18 cellular contexts compared by ENCODE assay signal in the genomic region with DNA sequence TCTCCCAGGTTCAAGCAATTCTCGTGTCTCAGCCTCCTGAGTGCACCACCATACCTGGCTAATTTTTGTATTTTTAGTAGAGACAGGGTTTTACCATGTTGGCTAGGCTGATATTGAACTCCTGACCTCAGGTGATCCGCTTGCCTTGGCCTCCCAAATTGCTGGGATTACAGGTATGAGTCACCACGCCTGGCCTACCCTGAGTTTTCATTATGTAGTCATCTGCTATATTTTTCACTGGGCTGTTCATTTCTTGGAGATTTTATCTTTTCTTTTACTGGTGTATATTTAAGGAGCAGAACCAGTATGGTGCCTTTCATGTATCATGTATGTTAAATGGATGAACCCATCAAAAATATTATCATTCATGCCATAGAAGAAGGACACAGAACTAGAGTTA.
DNase-seq lines count a peak whose midpoint lies in the region; TF ChIP-seq lines count a peak whose summit lies in the region.
"Had no signal": no experiment of that assay in that cellular context is flagged by ENCODE, and none has a peak within 500 bp of the region (broad histone marks: within the 10 kb centered on the region; RNA-seq: fewer than 3 reads in every experiment).

No MANE protein-coding gene starts in this region.

- no peak for TF ChIP-seq CTCF in HFFc6 (IDR thresholded peaks at IDR 0.05)

- peaks cover 60% of the 10 kb centered on the region for H3K4me1 Mint-ChIP-seq in HFFc6 (ENCODE audit: low read depth)
- H3K4me1 Mint-ChIP-seq: CD8-positive, alpha-beta memory T cell; GM23338 had no signal

- H3K18ac ChIP-seq in trophoblast cell (ENCODE audit: low read length): no peak overlapping the region

- H2AK5ac ChIP-seq in trophoblast cell (ENCODE audit: low read length): no peak overlapping the region

- H3K4me3 ChIP-seq in trophoblast cell (ENCODE audit: low read depth, low read length): no peak overlapping the region
- H3K4me3 ChIP-seq: BLaER1, GM12878, GM23338 had no signal

- peak; percentile 57 for DNase-seq in NCI-H82 (lab: John Stamatoyannopoulos, UW)
- DNase-seq in NCI-H82 treated with DMSO at 0.1 percent for 48 hours (lab: John Stamatoyannopoulos, UW; ENCODE audit: unreplicated experiment): no peak
- peak; percentile 8 for DNase-seq in LHCN-M2 (ENCODE audit: low read depth)
- no peak for DNase-seq in epithelial cell of prostate (ENCODE audit: low read depth, low spot score)
- DNase-seq in trophoblast cell: peak; percentile 44 to 76
- DNase-seq in HFFc6: no peak
- DNase-seq in posterior cingulate gyrus: no peak
- no peak for DNase-seq in GM03348 (ENCODE audit: low spot score)
- DNase-seq: AML-193; Caco-2; CD8-positive, alpha-beta memory T cell; DND-41; H7 had no signal

- peaks cover 6 to 20% of the 10 kb centered on the region in 2 experiments for H3K4me1 ChIP-seq in trophoblast cell (ENCODE audit: control insufficient read depth in 1 of 2, insufficient read depth in 2 of 2, low read length in 2 of 2)
- H3K4me1 ChIP-seq: BLaER1 had no signal

- no peak overlapping the region for H4K8ac ChIP-seq in trophoblast cell (ENCODE audit: low read depth, low read length)

- no peaks in the 10 kb centered on the region for H3K79me2 ChIP-seq in trophoblast cell (ENCODE audit: control insufficient read depth, insufficient read depth, low read length, poor library complexity)

- no peaks in the 10 kb centered on the region for H3K36me3 ChIP-seq in trophoblast cell (ENCODE audit: control insufficient read depth in 1 of 2, insufficient read depth in 2 of 2, low read length in 2 of 2)
- H3K36me3 ChIP-seq: BLaER1 had no signal

- H3K36me3 Mint-ChIP-seq in HFFc6 (ENCODE audit: low read depth): no peaks in the 10 kb centered on the region; the same call in 1 of the 2 replicates
- H3K36me3 Mint-ChIP-seq: CD8-positive, alpha-beta memory T cell had no signal

- no peaks in the 10 kb centered on the region for H3K27me3 ChIP-seq in trophoblast cell (ENCODE audit: insufficient read depth, low read length)
- H3K27me3 ChIP-seq: BLaER1 had no signal

- intact Hi-C loops in posterior cingulate gyrus (cut with DNase I): no loop called here

- no peaks in the 10 kb centered on the region for H3K9me3 ChIP-seq in trophoblast cell (ENCODE audit: insufficient read depth, low read depth, low read length)
- H3K9me3 ChIP-seq: BLaER1, Caco-2 had no signal

- no peaks in the 10 kb centered on the region for H3K27me3 Mint-ChIP-seq in HFFc6 (ENCODE audit: insufficient read depth)
- H3K27me3 Mint-ChIP-seq: CD8-positive, alpha-beta memory T cell had no signal

- H3K27ac Mint-ChIP-seq in HFFc6: no peak overlapping the region
- H3K27ac Mint-ChIP-seq: CD8-positive, alpha-beta memory T cell; GM23338 had no signal

- no peaks in the 10 kb centered on the region for H3K9me3 Mint-ChIP-seq in HFFc6
- H3K9me3 Mint-ChIP-seq: GM23338 had no signal

- no peak overlapping the region for H3K4ac ChIP-seq in trophoblast cell (ENCODE audit: low read depth, low read length)

- no peak overlapping the region for H4K91ac ChIP-seq in trophoblast cell (ENCODE audit: low read depth, low read length)

- H3K4me2 ChIP-seq in trophoblast cell (ENCODE audit: low read length): no peak overlapping the region
- H3K4me2 ChIP-seq: BLaER1, GM23338 had no signal

- no peak overlapping the region for H3K14ac ChIP-seq in trophoblast cell (ENCODE audit: low read length)

- H4K12ac ChIP-seq in trophoblast cell (ENCODE audit: low read depth, low read length): no peak overlapping the region

- H2BK120ac ChIP-seq in trophoblast cell (ENCODE audit: insufficient read depth, low read length, poor library complexity): no peak overlapping the region

- H2AFZ ChIP-seq in trophoblast cell (ENCODE audit: insufficient read depth, low read length, poor library complexity): no peak overlapping the region
- H2AFZ ChIP-seq: GM23338 had no signal

- H3K23ac ChIP-seq in trophoblast cell (ENCODE audit: low read length): no peak overlapping the region

- H3K27ac ChIP-seq in epithelial cell of prostate: peak overlapping the region; percentile 84
- no peak overlapping the region for H3K27ac ChIP-seq in trophoblast cell (ENCODE audit: low read depth, low read length)
- H3K27ac ChIP-seq: 22Rv1, BLaER1, HL-60 had no signal

- no peak overlapping the region for H3K4me3 Mint-ChIP-seq in HFFc6
- H3K4me3 Mint-ChIP-seq: CD8-positive, alpha-beta memory T cell; GM23338 had no signal

- H2BK12ac ChIP-seq in trophoblast cell (ENCODE audit: low read length): peak overlapping the region; percentile 50

- no peak overlapping the region for H2BK5ac ChIP-seq in trophoblast cell (ENCODE audit: low read depth, low read length, poor library complexity)

- peaks cover 18% of the 10 kb centered on the region for H3K79me1 ChIP-seq in trophoblast cell (ENCODE audit: low read length)

- H3K9ac ChIP-seq in trophoblast cell (ENCODE audit: low read length): no peak overlapping the region
- H3K9ac ChIP-seq: BLaER1 had no signal

- WGBS in trophoblast cell (ENCODE audit: extremely low coverage, insufficient coverage, insufficient read length): no CpG with 5 or more reads among the region's 3 CpGs

Comparison
In these comparisons a context has a peak if more than half of its experiments do, and no peak if none do; other contexts are left out.
1. DNase-seq: peak in NCI-H82 (single experiment), LHCN-M2 (single experiment) and trophoblast cell (2 of 2); none in NCI-H82 treated with DMSO at 0.1 percent for 48 hours (single experiment), epithelial cell of prostate (single experiment), HFFc6 (single experiment), posterior cingulate gyrus (0 of 10) and GM03348 (single experiment).